Comparison of ENCODE assay signal across 8 cellular contexts in the genomic region with DNA sequence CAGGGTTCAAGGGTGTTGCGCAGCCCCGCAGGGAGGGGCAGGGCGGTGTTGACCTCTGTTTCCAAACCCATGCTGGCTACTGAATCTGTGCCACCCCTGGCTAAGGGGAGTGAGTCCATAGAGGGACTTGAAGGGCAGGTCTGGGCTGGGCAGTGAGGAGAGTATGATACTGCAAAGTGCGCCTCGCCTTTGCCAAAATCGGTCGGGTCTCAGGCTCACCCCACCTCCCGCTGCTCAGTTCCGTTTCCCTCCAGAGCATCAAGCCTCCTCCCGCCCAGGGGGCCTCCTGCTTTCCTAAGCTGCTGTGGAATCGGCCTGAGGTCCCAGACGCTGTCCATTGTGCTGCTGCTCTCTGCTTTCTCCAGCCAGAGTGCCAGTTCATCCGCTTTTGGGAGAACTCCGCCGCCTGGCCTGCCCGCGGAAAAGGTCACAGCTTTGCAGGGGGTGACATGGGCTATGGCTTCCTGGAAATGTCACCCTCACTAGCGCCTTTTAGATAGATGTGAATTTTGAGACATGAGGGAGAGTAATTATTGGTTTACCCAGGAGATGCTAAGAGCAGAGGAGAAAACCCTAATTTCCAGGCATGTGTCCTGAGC.
DNase-seq lines count a peak whose midpoint lies in the region; ATAC-seq and TF ChIP-seq lines count a peak whose summit lies in the region.

No MANE protein-coding gene starts in this region.

- 13% methylated on average over 18 of the region's 18 CpGs for WGBS in liver
- WGBS in thyroid gland, 2 donors: 6 to 11% methylated on average over 14 to 16 of the region's 18 CpGs

- H3K36me3 ChIP-seq in DOHH2 (ENCODE audit: control insufficient read depth, low read length): peaks cover 50% of the 10 kb centered on the region
- no peaks in the 10 kb centered on the region for H3K36me3 ChIP-seq in H7 (replicated peaks; ENCODE audit: control insufficient read depth, insufficient read depth, low read length)
- peaks cover 58% of the 10 kb centered on the region for H3K36me3 ChIP-seq in OCI-LY7 (ENCODE audit: insufficient read depth, low read length)
- H3K36me3 ChIP-seq in liver (ENCODE audit: control insufficient read depth in 4 of 4, insufficient read depth in 3 of 4, low read depth in 1 of 4, low read length in 3 of 4): peaks cover 0 to 3% (median 2%) of the 10 kb centered on the region in 4 donors
- peaks cover 0 to 4% of the 10 kb centered on the region in 2 donors for H3K36me3 ChIP-seq in thyroid gland

- H3K4me2 ChIP-seq in DOHH2 (ENCODE audit: low read length): peak overlapping the region; percentile 84
- H3K4me2 ChIP-seq in OCI-LY7 (ENCODE audit: low read length): peak overlapping the region; percentile 78

- H3K79me2 ChIP-seq in DOHH2 (ENCODE audit: control insufficient read depth, low read length): peaks cover 87% of the 10 kb centered on the region
- peaks cover 75% of the 10 kb centered on the region for H3K79me2 ChIP-seq in OCI-LY7 (ENCODE audit: insufficient read depth, low read depth, low read length)

- peak overlapping the region in 1 of 2 donors; percentile 30 for H3K9ac ChIP-seq in liver (ENCODE audit: low read depth in 1 of 2, low read length in 2 of 2)

- no peak for ATAC-seq in HG03342 (IDR thresholded peaks at IDR 0.05; ENCODE audit: unreplicated experiment)

- peaks cover 28% of the 10 kb centered on the region for H3K4me1 ChIP-seq in DOHH2 (ENCODE audit: control insufficient read depth, low read length)
- peaks cover 12% of the 10 kb centered on the region for H3K4me1 ChIP-seq in OCI-LY7 (ENCODE audit: insufficient read depth, low read length, poor library complexity, severe bottlenecking)
- H3K4me1 ChIP-seq in liver (ENCODE audit: control insufficient read depth in 4 of 4, insufficient read depth in 4 of 4, low read length in 3 of 4): peaks cover 5 to 16% (median 15%) of the 10 kb centered on the region in 4 donors
- H3K4me1 ChIP-seq in thyroid gland: peaks cover 12 to 18% of the 10 kb centered on the region in 2 donors

- H3K4me3 ChIP-seq in DOHH2 (ENCODE audit: low read length) (peak overlapping the region; percentile 96), H7 (ENCODE audit: insufficient read depth, low read depth, low read length) (peak overlapping the region; percentile 92), OCI-LY7 (ENCODE audit: low read depth, low read length, poor library complexity, severe bottlenecking) (peak overlapping the region; percentile 84), liver (ENCODE audit: low read depth in 1 of 3, low read length in 3 of 3) (peak overlapping the region; percentile 59 to 99 (median 86)), thyroid gland (replicated peaks in 1 of 3) (peak overlapping the region; percentile 52 to 68 (median 57))

- intact Hi-C loops in OCI-LY7 (cut with micrococcal nuclease; ENCODE audit: unreplicated experiment) (no loop called here), thyroid gland (cut with DNase I) (no loop called here)

- DNase-seq in H7: peak; percentile 56
- peak; percentile 31 for DNase-seq in OCI-LY7 (ENCODE audit: low spot score)
- peak in 1 of 2 donors; percentile 2 for DNase-seq in thyroid gland
- DNase-seq in NCI-H226: no peak

- peak overlapping the region; percentile 69 for H3K27ac ChIP-seq in DOHH2 (ENCODE audit: low read depth, low read length)
- peak overlapping the region; percentile 82 for H3K27ac ChIP-seq in OCI-LY7 (ENCODE audit: low read depth, low read length, poor library complexity, severe bottlenecking)
- H3K27ac ChIP-seq in cingulate gyrus (ENCODE audit: low read depth, low read length): peak overlapping the region; percentile 95
- peak overlapping the region; percentile 77 to 88 for H3K27ac ChIP-seq in liver (ENCODE audit: low read depth in 1 of 2, low read length in 2 of 2)
- H3K27ac ChIP-seq in thyroid gland: peak overlapping the region in 2 of 3 donors; percentile 67 to 83

- TF ChIP-seq CTCF in DOHH2 (IDR thresholded peaks at IDR 0.05; ENCODE audit: low read depth, low read length, poor library complexity, severe bottlenecking) (no peak), OCI-LY7 (conservative IDR thresholded peaks at IDR 0.05; ENCODE audit: low read length) (no peak), liver (IDR thresholded peaks at IDR 0.05; ENCODE audit: low read depth, low read length, missing input control) (no peak), thyroid gland (IDR thresholded peaks at IDR 0.05) (no peak)

- H3K9me3 ChIP-seq in DOHH2 (ENCODE audit: control insufficient read depth, insufficient read depth, low read length) (no peaks in the 10 kb centered on the region), OCI-LY7 (ENCODE audit: low read length) (peaks cover 12% of the 10 kb centered on the region; the same call in 1 of the 2 replicates), liver (ENCODE audit: control insufficient read depth in 4 of 4, low read length in 3 of 4) (no peaks in the 10 kb centered on the region), thyroid gland (no peaks in the 10 kb centered on the region)

- TSS peak; percentile 4 for BruUV-seq in OCI-LY7 (replicated peaks; lab: Mats Ljungman, UMichigan)

- H2AFZ ChIP-seq in OCI-LY7 (ENCODE audit: low read length): peak overlapping the region; percentile 89; the same call in 1 of the 2 replicates

- peaks cover 9% of the 10 kb centered on the region; the same call in 1 of the 2 replicates for H3F3A ChIP-seq in DOHH2 (ENCODE audit: control insufficient read depth, insufficient read depth)

- no peaks in the 10 kb centered on the region for H3K27me3 ChIP-seq in DOHH2 (ENCODE audit: control insufficient read depth, low read length)
- H3K27me3 ChIP-seq in H7 (ENCODE audit: control insufficient read depth, insufficient read depth, low read length): no peaks in the 10 kb centered on the region
- no peaks in the 10 kb centered on the region for H3K27me3 ChIP-seq in liver (ENCODE audit: control insufficient read depth in 4 of 4, insufficient read depth in 4 of 4, low read length in 3 of 4)
- no peaks in the 10 kb centered on the region for H3K27me3 ChIP-seq in thyroid gland

- no peak for TF ChIP-seq RAD21 in liver (IDR thresholded peaks at IDR 0.05)

- POLR2A ChIA-PET in OCI-LY7 (lab: Charles Lee): interaction anchor here (1.3 to 2.9 kb wide), 3 partner anchors 12 to 70 kb away, joined by 3 to 12 read pairs (median 4); no protein-coding TSS in a partner anchor

- CTCF ChIA-PET in OCI-LY7 (lab: Charles Lee; ENCODE audit: unreplicated experiment): no interaction called here

- H4K20me1 ChIP-seq in DOHH2 (ENCODE audit: control insufficient read depth, insufficient read depth, low read depth, low read length) (peaks cover 13% of the 10 kb centered on the region; the same call in 1 of the 2 replicates), OCI-LY7 (ENCODE audit: insufficient read depth, low read length) (peaks cover 12% of the 10 kb centered on the region)

- TF ChIP-seq POLR2A in thyroid gland (IDR thresholded peaks at IDR 0.05): no peak

- H3K9me2 ChIP-seq in DOHH2 (replicated peaks; ENCODE audit: control insufficient read depth, low read length) (no peaks in the 10 kb centered on the region), OCI-LY7 (ENCODE audit: insufficient read depth, low read length) (no peaks in the 10 kb centered on the region)

TF ChIP-seq in liver, 16 proteins besides CTCF, POLR2A, EP300 and RAD21 (continues in another document):
- no peak for TF ChIP-seq GABPA (IDR thresholded peaks at IDR 0.05 in 1 of 2, conservative IDR thresholded peaks at IDR 0.05 in 1 of 2)
- TF ChIP-seq, protein P1, sequence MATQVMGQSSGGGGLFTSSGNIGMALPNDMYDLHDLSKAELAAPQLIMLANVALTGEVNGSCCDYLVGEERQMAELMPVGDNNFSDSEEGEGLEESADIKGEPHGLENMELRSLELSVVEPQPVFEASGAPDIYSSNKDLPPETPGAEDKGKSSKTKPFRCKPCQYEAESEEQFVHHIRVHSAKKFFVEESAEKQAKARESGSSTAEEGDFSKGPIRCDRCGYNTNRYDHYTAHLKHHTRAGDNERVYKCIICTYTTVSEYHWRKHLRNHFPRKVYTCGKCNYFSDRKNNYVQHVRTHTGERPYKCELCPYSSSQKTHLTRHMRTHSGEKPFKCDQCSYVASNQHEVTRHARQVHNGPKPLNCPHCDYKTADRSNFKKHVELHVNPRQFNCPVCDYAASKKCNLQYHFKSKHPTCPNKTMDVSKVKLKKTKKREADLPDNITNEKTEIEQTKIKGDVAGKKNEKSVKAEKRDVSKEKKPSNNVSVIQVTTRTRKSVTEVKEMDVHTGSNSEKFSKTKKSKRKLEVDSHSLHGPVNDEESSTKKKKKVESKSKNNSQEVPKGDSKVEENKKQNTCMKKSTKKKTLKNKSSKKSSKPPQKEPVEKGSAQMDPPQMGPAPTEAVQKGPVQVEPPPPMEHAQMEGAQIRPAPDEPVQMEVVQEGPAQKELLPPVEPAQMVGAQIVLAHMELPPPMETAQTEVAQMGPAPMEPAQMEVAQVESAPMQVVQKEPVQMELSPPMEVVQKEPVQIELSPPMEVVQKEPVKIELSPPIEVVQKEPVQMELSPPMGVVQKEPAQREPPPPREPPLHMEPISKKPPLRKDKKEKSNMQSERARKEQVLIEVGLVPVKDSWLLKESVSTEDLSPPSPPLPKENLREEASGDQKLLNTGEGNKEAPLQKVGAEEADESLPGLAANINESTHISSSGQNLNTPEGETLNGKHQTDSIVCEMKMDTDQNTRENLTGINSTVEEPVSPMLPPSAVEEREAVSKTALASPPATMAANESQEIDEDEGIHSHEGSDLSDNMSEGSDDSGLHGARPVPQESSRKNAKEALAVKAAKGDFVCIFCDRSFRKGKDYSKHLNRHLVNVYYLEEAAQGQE (IDR thresholded peaks at IDR 0.05): peak; percentile 87
- no peak for TF ChIP-seq HNF4G (IDR thresholded peaks at IDR 0.05)
- TF ChIP-seq EGR1 (IDR thresholded peaks at IDR 0.05; ENCODE audit: low read depth in 2 of 2): no peak
- TF ChIP-seq NR2F2 (IDR thresholded peaks at IDR 0.05): no peak
- TF ChIP-seq RXRA (IDR thresholded peaks at IDR 0.05): no peak
- TF ChIP-seq, protein P2, sequence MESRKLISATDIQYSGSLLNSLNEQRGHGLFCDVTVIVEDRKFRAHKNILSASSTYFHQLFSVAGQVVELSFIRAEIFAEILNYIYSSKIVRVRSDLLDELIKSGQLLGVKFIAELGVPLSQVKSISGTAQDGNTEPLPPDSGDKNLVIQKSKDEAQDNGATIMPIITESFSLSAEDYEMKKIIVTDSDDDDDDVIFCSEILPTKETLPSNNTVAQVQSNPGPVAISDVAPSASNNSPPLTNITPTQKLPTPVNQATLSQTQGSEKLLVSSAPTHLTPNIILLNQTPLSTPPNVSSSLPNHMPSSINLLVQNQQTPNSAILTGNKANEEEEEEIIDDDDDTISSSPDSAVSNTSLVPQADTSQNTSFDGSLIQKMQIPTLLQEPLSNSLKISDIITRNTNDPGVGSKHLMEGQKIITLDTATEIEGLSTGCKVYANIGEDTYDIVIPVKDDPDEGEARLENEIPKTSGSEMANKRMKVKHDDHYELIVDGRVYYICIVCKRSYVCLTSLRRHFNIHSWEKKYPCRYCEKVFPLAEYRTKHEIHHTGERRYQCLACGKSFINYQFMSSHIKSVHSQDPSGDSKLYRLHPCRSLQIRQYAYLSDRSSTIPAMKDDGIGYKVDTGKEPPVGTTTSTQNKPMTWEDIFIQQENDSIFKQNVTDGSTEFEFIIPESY (IDR thresholded peaks at IDR 0.05): no peak
- no peak for TF ChIP-seq FOXA2 (IDR thresholded peaks at IDR 0.05)
- peak in 1 of 2 donors; percentile 3 for TF ChIP-seq HNF4A (conservative IDR thresholded peaks at IDR 0.05)
